ENCODE assay signal across 11 cellular contexts in the genomic region with DNA sequence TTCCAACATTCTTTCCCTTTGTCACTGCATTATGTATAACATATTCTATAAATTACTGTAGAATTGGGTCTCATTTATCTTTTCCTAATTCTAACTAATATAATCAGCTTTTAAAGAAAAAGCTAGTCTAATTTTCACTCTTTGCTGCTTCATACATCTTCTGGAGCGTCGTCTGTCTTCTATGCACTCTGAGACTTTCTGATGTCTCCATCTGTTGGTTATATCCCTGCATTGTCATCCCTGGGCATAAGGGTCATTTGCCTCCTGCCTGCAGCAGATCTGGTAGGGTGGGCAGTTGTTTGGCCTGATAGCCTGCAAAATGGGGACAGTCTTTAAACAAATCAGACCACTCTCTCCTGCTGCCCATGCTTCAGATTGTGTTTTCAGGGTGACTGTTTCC. TPM values are rescaled to one million over a fixed set of nuclear protein-coding genes. Genes with fewer than 3 reads are reported as not detected.
A peak's percentile ranks its signal among the peaks of the same experiment; 100 is the strongest.
DNase-seq lines count a peak whose midpoint lies in the region; ATAC-seq, FAIRE-seq and TF ChIP-seq lines count a peak whose summit lies in the region.
"Had no signal": no experiment of that assay in that cellular context is flagged by ENCODE, and none has a peak within 500 bp of the region (broad histone marks: within the 10 kb centered on the region; RNA-seq: fewer than 3 reads in every experiment).

No MANE protein-coding gene starts in this region.

- no peak for TF ChIP-seq POLR2A in GM12878 (IDR thresholded peaks at IDR 0.05; ENCODE audit: low read depth, low read length)

- POLR2A ChIA-PET in GM12878 (lab: Charles Lee): no interaction called here

- H3K27me3 Mint-ChIP-seq in nephron (ENCODE audit: low read depth): no peaks in the 10 kb centered on the region

- DNase-seq in GM12865 (ENCODE audit: low read depth) (peak; percentile 45), NCI-H2227 (lab: John Stamatoyannopoulos, UW; ENCODE audit: unreplicated experiment) (peak; percentile 12), GM12878 (ENCODE audit: low read depth, low spot score) (no peak)
- DNase-seq: activated T-cell treated with anti-CD3 and anti-CD28 coated beads, Interleukin-2, amount 50 U/mL, for 24 hours; colonic mucosa; NCI-H1694 treated with DMSO at 0.1 percent for 48 hours had no signal

- no peaks in the 10 kb centered on the region for H3K9me3 Mint-ChIP-seq in nephron
- H3K9me3 Mint-ChIP-seq: activated T-cell treated with anti-CD3 and anti-CD28 coated beads, Interleukin-2, amount 50 U/mL, for 24 hours had no signal

- in situ Hi-C loops in GM12878 (cut with MboI): no loop called here

- SMC1A ChIA-PET in GM12878 (lab: Charles Lee; ENCODE audit: uncharacterized antibody, unreplicated experiment): interaction anchor here (0.6 to 1.5 kb wide), 2 partner anchors 16 to 448 kb away, joined by 3 to 6 read pairs; no protein-coding TSS in a partner anchor

- no TSS peak for BruUV-seq in GM12878 (replicated peaks; lab: Mats Ljungman, UMichigan)

- no peak overlapping the region for H3K27ac ChIP-seq in GM12878 (ENCODE audit: control insufficient read depth, insufficient read depth)
- H3K27ac ChIP-seq: colonic mucosa had no signal

- H2AFZ ChIP-seq in GM12878 (ENCODE audit: control insufficient read depth, low read depth, low read length): no peak overlapping the region

- no peaks in the 10 kb centered on the region for H3K36me3 ChIP-seq in GM12878 (ENCODE audit: control insufficient read depth in 2 of 2, insufficient read depth in 2 of 2, low read length in 1 of 2)
- H3K36me3 ChIP-seq: colonic mucosa had no signal

- peak; percentile 30 for TF ChIP-seq RAD21 in GM12878 (IDR thresholded peaks at IDR 0.05; ENCODE audit: insufficient read depth, low read depth, low read length)

- RAD21 ChIA-PET in GM12878 (lab: Charles Lee; ENCODE audit: unreplicated experiment): no interaction called here

- no peaks in the 10 kb centered on the region for H3K27me3 ChIP-seq in GM12878 (replicated peaks in 1 of 2; ENCODE audit: control insufficient read depth in 2 of 2, insufficient read depth in 2 of 2, low read length in 1 of 2)
- H3K27me3 ChIP-seq: colonic mucosa had no signal

- H3K4me3 ChIP-seq in GM12865 (ENCODE audit: low read depth, low read length): no peak overlapping the region
- H3K4me3 ChIP-seq in GM12878: no peak overlapping the region
- H3K4me3 ChIP-seq: colonic mucosa had no signal

- H3K9ac ChIP-seq in GM12878 (ENCODE audit: control insufficient read depth, insufficient read depth, low read length): no peak overlapping the region

- TF ChIP-seq CTCF in GM12865 (IDR thresholded peaks at IDR 0.05; ENCODE audit: insufficient read depth, low read depth, low read length, missing control alignments): peak; percentile 32
- TF ChIP-seq CTCF in GM12878 (IDR thresholded peaks at IDR 0.05 in 2 of 3, conservative IDR thresholded peaks at IDR 0.05 in 1 of 3; ENCODE audit: control insufficient read depth in 2 of 3, extremely low read depth in 1 of 3, insufficient read depth in 1 of 3, low read depth in 3 of 3, low read length in 3 of 3): 0 out of 6 replicates have a peak, but pooled peaks of 2 of the 3 experiments have one; percentile 13 to 16
- peak; percentile 16 to 35 (median 20) for TF ChIP-seq CTCF in nephron (IDR thresholded peaks at IDR 0.05; ENCODE audit: unreplicated experiment in 3 of 3)

- no peaks in the 10 kb centered on the region for H4K20me1 ChIP-seq in GM12878 (ENCODE audit: control insufficient read depth, insufficient read depth)

- CTCF ChIA-PET in GM12878 (lab: Yijun Ruan, JAX): no interaction called here

- no peaks in the 10 kb centered on the region for H3K36me3 Mint-ChIP-seq in nephron (ENCODE audit: low read depth)

- no peak for TF ChIP-seq EP300 in GM12878 (IDR thresholded peaks at IDR 0.05; ENCODE audit: borderline replicate concordance in 1 of 2, control insufficient read depth in 1 of 2, low read depth in 2 of 2, low read length in 2 of 2)

- H3K4me1 Mint-ChIP-seq in nephron: no peaks in the 10 kb centered on the region

- no peaks in the 10 kb centered on the region for H3K79me2 ChIP-seq in GM12878 (ENCODE audit: control insufficient read depth, insufficient read depth, low read length)

- intact Hi-C loops in GM12878 (cut with micrococcal nuclease; ENCODE audit: unreplicated experiment): no loop called here

- ATAC-seq in GM12878 (no peak), HG02885 (IDR thresholded peaks at IDR 0.05; ENCODE audit: poor library complexity, unreplicated experiment) (no peak), HG03460 (IDR thresholded peaks at IDR 0.05; ENCODE audit: unreplicated experiment) (no peak), GM18520 (IDR thresholded peaks at IDR 0.05; ENCODE audit: unreplicated experiment) (no peak)

- H3K9me3 ChIP-seq in GM12878 (replicated peaks; ENCODE audit: control insufficient read depth, insufficient read depth, low read length): no peaks in the 10 kb centered on the region
- H3K9me3 ChIP-seq: colonic mucosa had no signal

- FAIRE-seq in GM12878 (lab: Jason Lieb, UNC): no peak

- no peak overlapping the region for H3K4me3 Mint-ChIP-seq in nephron
- H3K4me3 Mint-ChIP-seq: activated T-cell treated with anti-CD3 and anti-CD28 coated beads, Interleukin-2, amount 50 U/mL, for 24 hours had no signal

- H3K4me1 ChIP-seq in GM12878 (ENCODE audit: control insufficient read depth, insufficient read depth, low read length): no peaks in the 10 kb centered on the region
- H3K4me1 ChIP-seq: colonic mucosa had no signal

- peak overlapping the region in 1 of 3 experiments; percentile 1 for H3K27ac Mint-ChIP-seq in nephron
- H3K27ac Mint-ChIP-seq: activated T-cell treated with anti-CD3 and anti-CD28 coated beads, Interleukin-2, amount 50 U/mL, for 24 hours had no signal

- 0% methylated on average over 2 of the region's 2 CpGs for WGBS in GM12878 (ENCODE audit: insufficient coverage, insufficient replicate concordance, low lambda C conversion rate, missing lambda C conversion rate)

- no peak overlapping the region for H3K4me2 ChIP-seq in GM12878 (ENCODE audit: control insufficient read depth, insufficient read depth)

TF ChIP-seq in GM12878, 131 proteins besides CTCF, POLR2A, EP300 and RAD21:
- TF ChIP-seq ZBED1 (IDR thresholded peaks at IDR 0.05; ENCODE audit: borderline replicate concordance): no peak
- no peak for TF ChIP-seq FOXM1 (IDR thresholded peaks at IDR 0.05; ENCODE audit: low read depth, low read length)

RNA-seq across cellular contexts. Expression of gene DYNLT5, which starts 40.8 kb away (rescaled TPM):
- total RNA-seq in GM12878 (2013; cell fraction: nucleolus; rRNA removed): not detected in 2 replicates
- total RNA-seq in GM12878 (2014; rRNA removed): not detected in 2 replicates
- not detected in 2 replicates for total RNA-seq in GM12878 (2014; rRNA removed; fragmentation: Illumina TruSeq; extraction: Trizol)
- total RNA-seq in GM12878 (2021): not detected in 2 replicates
- polyA plus RNA-seq in GM12878 (2011; ENCODE audit: low read depth): not detected
- polyA plus RNA-seq in GM12878 (2011; rRNA removed): not detected in 2 replicates
- not detected in 2 replicates for polyA plus RNA-seq in GM12878 (2011; cell fraction: cytosol; rRNA removed)
- not detected in 2 replicates for polyA plus RNA-seq in GM12878 (2011; cell fraction: nucleus; rRNA removed)
- not detected in 2 replicates for polyA plus RNA-seq in GM12878 (2012)
- polyA plus RNA-seq in GM12878 (2014; fragmentation: Illumina TruSeq; extraction: Trizol): not detected in 2 replicates
- not detected for polyA plus RNA-seq in GM12878 (2014; fragmentation: Nextera tagmentation; extraction: Ambion mirVana)
- polyA plus RNA-seq in GM12878 (2014; rRNA removed): not detected in 2 replicates
- polyA plus RNA-seq in GM12878 (2016; fragmentation: Nextera tagmentation; extraction: Ambion mirVana): not detected
- polyA minus RNA-seq in GM12878 (2011; rRNA and poly(A)+ RNA removed): not detected in 2 replicates
- not detected in 2 replicates for polyA minus RNA-seq in GM12878 (2011; cell fraction: cytosol; rRNA and poly(A)+ RNA removed)
- polyA minus RNA-seq in GM12878 (2011; cell fraction: nucleus; rRNA and poly(A)+ RNA removed): not detected in 2 replicates
- total RNA-seq: T-helper 2 cell treated with Interferon-gamma antibody and Interleukin-4, amounts not matched to agents 100 ng/mL and 5 ng/mL, for 36 hours had no signal
